ENCODE assay signal across 1 cellular context in the genomic region with DNA sequence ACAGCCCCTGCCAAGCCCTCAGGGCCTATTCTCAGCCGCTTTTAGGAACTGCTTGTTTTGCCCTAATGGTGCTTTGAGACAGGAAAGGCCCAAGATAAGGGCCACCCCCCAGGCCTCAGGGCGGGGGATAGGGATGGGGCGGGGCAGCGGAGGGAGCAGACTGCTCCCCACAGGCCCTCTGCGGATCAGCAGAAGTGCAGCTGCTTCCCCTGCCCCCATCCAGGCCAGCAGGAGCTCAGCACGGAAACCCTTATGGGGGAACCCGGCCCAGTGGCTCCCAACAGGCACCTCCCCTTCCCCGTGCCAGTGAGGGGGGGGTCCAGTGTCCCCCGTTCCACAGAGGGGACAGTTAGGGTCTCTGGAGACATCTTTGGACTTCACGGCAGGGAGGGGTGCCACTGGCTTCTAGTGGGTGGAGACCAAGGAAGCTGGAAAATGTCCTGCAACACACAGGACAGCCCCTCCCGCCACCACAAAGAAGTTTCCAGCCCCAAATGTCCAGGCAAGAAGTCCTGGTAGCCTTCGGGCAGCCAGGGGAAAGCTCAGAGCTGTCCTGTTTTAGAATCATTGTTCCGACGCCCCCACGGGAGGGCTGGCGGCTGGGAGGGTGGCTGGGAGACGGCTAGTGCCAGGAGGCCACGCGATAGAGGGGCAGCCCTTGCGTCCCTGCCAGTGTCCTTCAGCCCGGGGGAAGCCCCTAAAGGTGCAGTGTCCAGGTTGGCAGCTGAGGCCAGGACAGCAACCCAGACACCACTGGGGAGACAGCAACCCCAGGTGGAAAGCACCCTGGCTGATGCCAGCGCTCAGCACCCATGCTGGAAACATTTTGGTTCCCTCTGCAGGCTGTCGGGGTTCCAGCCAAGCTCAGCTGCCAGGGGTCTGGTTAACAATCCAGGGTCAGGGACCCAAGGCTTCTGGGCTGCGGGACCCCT.
TF ChIP-seq lines count a peak whose summit lies in the region.

No MANE protein-coding gene starts in this region.

TF ChIP-seq in GM12878, 131 proteins besides CTCF, POLR2A, EP300 and RAD21:
- no peak for TF ChIP-seq MYC (IDR thresholded peaks at IDR 0.05; ENCODE audit: insufficient read depth, insufficient read length, insufficient replicate concordance, low read length, severe bottlenecking)
- peak in 1 of 2 experiments; percentile 13; a peak in 1 of 4 replicates for TF ChIP-seq IKZF2 (IDR thresholded peaks at IDR 0.05)
- TF ChIP-seq SRF (IDR thresholded peaks at IDR 0.05; ENCODE audit: low read depth in 2 of 2, low read length in 2 of 2), result peak; percentile 7 to 65; a peak in 2 of 4 replicates
- TF ChIP-seq IKZF1 (conservative IDR thresholded peaks at IDR 0.05), result peak; percentile 27; the same call in 1 of the 2 replicates
- TF ChIP-seq DPF2 (IDR thresholded peaks at IDR 0.05), result peak; percentile 44; the same call in 1 of the 2 replicates
- TF ChIP-seq BRCA1 (IDR thresholded peaks at IDR 0.05; ENCODE audit: low read depth, low read length), result no peak
- TF ChIP-seq, protein P1, sequence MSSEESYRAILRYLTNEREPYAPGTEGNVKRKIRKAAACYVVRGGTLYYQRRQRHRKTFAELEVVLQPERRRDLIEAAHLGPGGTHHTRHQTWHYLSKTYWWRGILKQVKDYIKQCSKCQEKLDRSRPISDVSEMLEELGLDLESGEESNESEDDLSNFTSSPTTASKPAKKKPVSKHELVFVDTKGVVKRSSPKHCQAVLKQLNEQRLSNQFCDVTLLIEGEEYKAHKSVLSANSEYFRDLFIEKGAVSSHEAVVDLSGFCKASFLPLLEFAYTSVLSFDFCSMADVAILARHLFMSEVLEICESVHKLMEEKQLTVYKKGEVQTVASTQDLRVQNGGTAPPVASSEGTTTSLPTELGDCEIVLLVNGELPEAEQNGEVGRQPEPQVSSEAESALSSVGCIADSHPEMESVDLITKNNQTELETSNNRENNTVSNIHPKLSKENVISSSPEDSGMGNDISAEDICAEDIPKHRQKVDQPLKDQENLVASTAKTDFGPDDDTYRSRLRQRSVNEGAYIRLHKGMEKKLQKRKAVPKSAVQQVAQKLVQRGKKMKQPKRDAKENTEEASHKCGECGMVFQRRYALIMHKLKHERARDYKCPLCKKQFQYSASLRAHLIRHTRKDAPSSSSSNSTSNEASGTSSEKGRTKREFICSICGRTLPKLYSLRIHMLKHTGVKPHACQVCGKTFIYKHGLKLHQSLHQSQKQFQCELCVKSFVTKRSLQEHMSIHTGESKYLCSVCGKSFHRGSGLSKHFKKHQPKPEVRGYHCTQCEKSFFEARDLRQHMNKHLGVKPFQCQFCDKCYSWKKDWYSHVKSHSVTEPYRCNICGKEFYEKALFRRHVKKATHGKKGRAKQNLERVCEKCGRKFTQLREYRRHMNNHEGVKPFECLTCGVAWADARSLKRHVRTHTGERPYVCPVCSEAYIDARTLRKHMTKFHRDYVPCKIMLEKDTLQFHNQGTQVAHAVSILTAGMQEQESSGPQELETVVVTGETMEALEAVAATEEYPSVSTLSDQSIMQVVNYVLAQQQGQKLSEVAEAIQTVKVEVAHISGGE (CRISPR knock-in tag; IDR thresholded peaks at IDR 0.05), result no peak
- no peak for TF ChIP-seq RBBP5 (conservative IDR thresholded peaks at IDR 0.05)
- peak; percentile 30 for TF ChIP-seq MEF2B (IDR thresholded peaks at IDR 0.05; ENCODE audit: partially characterized antibody, poor library complexity, severe bottlenecking)
- TF ChIP-seq CHD2 (IDR thresholded peaks at IDR 0.05; ENCODE audit: borderline replicate concordance, low read depth, low read length), result peak; percentile 51; the same call in 1 of the 2 replicates
- TF ChIP-seq GATAD2B (conservative IDR thresholded peaks at IDR 0.05; ENCODE audit: low read depth), result 0 out of 2 replicates have a peak, but pooled peaks have one; percentile 45
- TF ChIP-seq YBX1 (IDR thresholded peaks at IDR 0.05), result no peak
- no peak for TF ChIP-seq ESRRA (IDR thresholded peaks at IDR 0.05; ENCODE audit: low read length)
- no peak for TF ChIP-seq JUNB (IDR thresholded peaks at IDR 0.05)
- TF ChIP-seq EED (IDR thresholded peaks at IDR 0.05; ENCODE audit: low read depth), result 0 out of 2 replicates have a peak, but pooled peaks have one; percentile 35
- TF ChIP-seq TCF3 (IDR thresholded peaks at IDR 0.05; ENCODE audit: borderline replicate concordance, insufficient read depth, low read depth, low read length), result peak; percentile 43; the same call in 1 of the 2 replicates
- peak; percentile 36 to 71; a peak in 2 of 4 replicates for TF ChIP-seq BHLHE40 (IDR thresholded peaks at IDR 0.05; ENCODE audit: borderline replicate concordance in 1 of 2, low read depth in 2 of 2, low read length in 1 of 2)
- TF ChIP-seq PAX5 (IDR thresholded peaks at IDR 0.05; ENCODE audit: borderline replicate concordance, low read depth, low read length), result peak; percentile 33; the same call in 1 of the 2 replicates
- peak; percentile 21; the same call in 1 of the 2 replicates for TF ChIP-seq CREM (IDR thresholded peaks at IDR 0.05; ENCODE audit: low read depth)
- TF ChIP-seq BCL11A (IDR thresholded peaks at IDR 0.05; ENCODE audit: low read depth, low read length), result 0 out of 2 replicates have a peak, but pooled peaks have one; percentile 8
- TF ChIP-seq TCF12 (IDR thresholded peaks at IDR 0.05; ENCODE audit: low read depth, low read length), result peak; percentile 94
- TF ChIP-seq POLR2AphosphoS2 (IDR thresholded peaks at IDR 0.05; ENCODE audit: low read depth, low read length), result no peak
